In genomic region chr13:27921421-27921960, GRCh38 we compare ENCODE assay signal across 10 cellular contexts. TPM values are rescaled to one million over a fixed set of nuclear protein-coding genes. Genes with fewer than 3 reads are reported as not detected.
DNase-seq lines count a peak whose midpoint lies in the region; ATAC-seq, FAIRE-seq and TF ChIP-seq lines count a peak whose summit lies in the region.
"Had no signal": no experiment of that assay in that cellular context is flagged by ENCODE, and none has a peak within 500 bp of the region (broad histone marks: within the 10 kb centered on the region; RNA-seq: fewer than 3 reads in every experiment).

No MANE protein-coding gene starts in this region.

- no peak overlapping the region for H3K4me3 Mint-ChIP-seq in astrocyte (ENCODE audit: unreplicated experiment)
- H3K4me3 Mint-ChIP-seq in naive thymus-derived CD8-positive, alpha-beta T cell: peak overlapping the region in 5 of 10 donors; percentile 61 to 87 (median 81)

- FAIRE-seq in astrocyte (lab: Jason Lieb, UNC): no peak
- FAIRE-seq: G401.6 had no signal

- 2% methylated on average over 41 of the region's 41 CpGs for WGBS in right cardiac atrium

- H2AFZ ChIP-seq in astrocyte (ENCODE audit: low read depth, low read length): no peak overlapping the region

- intact Hi-C loops in right cardiac atrium (cut with DNase I): no loop called here

- H3K36me3 ChIP-seq in right atrium auricular region (no peaks in the 10 kb centered on the region), astrocyte (ENCODE audit: insufficient read depth, low read length) (no peaks in the 10 kb centered on the region)

- ATAC-seq in right cardiac atrium (no peak), GM21515 (IDR thresholded peaks at IDR 0.05; ENCODE audit: unreplicated experiment) (no peak), HG03457 (IDR thresholded peaks at IDR 0.05; ENCODE audit: unreplicated experiment) (no peak), HG03378 (IDR thresholded peaks at IDR 0.05; ENCODE audit: unreplicated experiment) (no peak)
- peak; percentile 25 to 51 for ATAC-seq in naive thymus-derived CD8-positive, alpha-beta T cell

- H3K4me1 ChIP-seq in right cardiac atrium (ENCODE audit: control insufficient read depth, insufficient read depth, low read length) (peaks cover 2% of the 10 kb centered on the region), right atrium auricular region (peaks cover 0 to 38% of the 10 kb centered on the region in 2 donors), astrocyte (ENCODE audit: insufficient read depth, low read length) (peaks cover 4% of the 10 kb centered on the region)

- TF ChIP-seq CTCF in right atrium auricular region (IDR thresholded peaks at IDR 0.05) (no peak), astrocyte (IDR thresholded peaks at IDR 0.05; ENCODE audit: insufficient read depth, low read depth, low read length) (no peak)

- H3K27me3 ChIP-seq in right cardiac atrium (ENCODE audit: control insufficient read depth, insufficient read depth) (no peaks in the 10 kb centered on the region), right atrium auricular region (peaks cover 62 to 82% of the 10 kb centered on the region in 2 donors), astrocyte (ENCODE audit: insufficient read depth, low read length) (peaks cover 93% of the 10 kb centered on the region)

- H3K4me3 ChIP-seq in right cardiac atrium (ENCODE audit: low read length) (peak overlapping the region; percentile 29), right atrium auricular region (peak overlapping the region in 1 of 2 donors; percentile 45), astrocyte (ENCODE audit: insufficient read depth, low read depth, low read length) (no peak overlapping the region)

- peak overlapping the region; percentile 67 for H3K4me2 ChIP-seq in astrocyte (ENCODE audit: low read length)

- no peak overlapping the region for H3K27ac ChIP-seq in right cardiac atrium (ENCODE audit: low read length)
- H3K27ac ChIP-seq in right atrium auricular region: no peak overlapping the region
- no peak overlapping the region for H3K27ac ChIP-seq in astrocyte (ENCODE audit: low read depth, low read length)

- peaks cover 22% of the 10 kb centered on the region for H3K9me3 Mint-ChIP-seq in astrocyte (ENCODE audit: unreplicated experiment)
- peaks cover 0 to 7% (median 0%) of the 10 kb centered on the region in 9 donors for H3K9me3 Mint-ChIP-seq in naive thymus-derived CD8-positive, alpha-beta T cell

- no peak overlapping the region for H3K9ac ChIP-seq in astrocyte (ENCODE audit: low read length)

- no peaks in the 10 kb centered on the region for H3K79me2 ChIP-seq in astrocyte (ENCODE audit: insufficient read depth, low read length)

- POLR2A ChIA-PET in naive thymus-derived CD8-positive, alpha-beta T cell (lab: Charles Lee): no interaction called here

- DNase-seq in right cardiac atrium: no peak
- DNase-seq in right atrium auricular region (ENCODE audit: low spot score): no peak
- DNase-seq in astrocyte (ENCODE audit: low read depth): no peak
- DNase-seq in naive thymus-derived CD8-positive, alpha-beta T cell: no peak
- DNase-seq in GOT3 (lab: John Stamatoyannopoulos, UW): no peak
- DNase-seq: NCI-H2029 had no signal

- H3K4me1 Mint-ChIP-seq in astrocyte (ENCODE audit: low read depth, unreplicated experiment): no peaks in the 10 kb centered on the region
- peaks cover 15 to 53% (median 40%) of the 10 kb centered on the region in 4 donors for H3K4me1 Mint-ChIP-seq in naive thymus-derived CD8-positive, alpha-beta T cell

- no peaks in the 10 kb centered on the region for H4K20me1 ChIP-seq in astrocyte (ENCODE audit: insufficient read depth, low read length)

- H3K27ac Mint-ChIP-seq in astrocyte (ENCODE audit: unreplicated experiment): no peak overlapping the region
- H3K27ac Mint-ChIP-seq in naive thymus-derived CD8-positive, alpha-beta T cell: no peak overlapping the region

- H3K9me3 ChIP-seq in right cardiac atrium (ENCODE audit: control insufficient read depth, low read length) (no peaks in the 10 kb centered on the region), right atrium auricular region (no peaks in the 10 kb centered on the region), astrocyte (ENCODE audit: insufficient read depth, low read depth, low read length) (no peaks in the 10 kb centered on the region)

- peaks cover 82% of the 10 kb centered on the region for H3K27me3 Mint-ChIP-seq in astrocyte (ENCODE audit: low read depth, unreplicated experiment)
- peaks cover 39 to 85% (median 63%) of the 10 kb centered on the region in 5 donors for H3K27me3 Mint-ChIP-seq in naive thymus-derived CD8-positive, alpha-beta T cell

- H3K36me3 Mint-ChIP-seq in astrocyte (ENCODE audit: low read depth, unreplicated experiment): no peaks in the 10 kb centered on the region
- peaks cover 0 to 2% (median 0%) of the 10 kb centered on the region in 3 donors for H3K36me3 Mint-ChIP-seq in naive thymus-derived CD8-positive, alpha-beta T cell

RNA-seq across cellular contexts. Expression of gene PDX1, which starts 1.7 kb away (rescaled TPM):
- not detected for total RNA-seq in right cardiac atrium
- not detected for polyA plus RNA-seq in right cardiac atrium
- total RNA-seq in right atrium auricular region: not detected
- total RNA-seq in astrocyte: not detected in 2 replicates
- total RNA-seq in naive thymus-derived CD8-positive, alpha-beta T cell: not detected
- polyA plus RNA-seq in naive thymus-derived CD8-positive, alpha-beta T cell: not detected

RNA-seq across cellular contexts. Expression of gene CDX2, which starts 47.6 kb away (rescaled TPM):
- total RNA-seq in right cardiac atrium (not detected), right atrium auricular region (not detected), astrocyte (not detected in 2 replicates)
- polyA plus RNA-seq in right cardiac atrium: not detected
- total RNA-seq in naive thymus-derived CD8-positive, alpha-beta T cell: not detected
- polyA plus RNA-seq in naive thymus-derived CD8-positive, alpha-beta T cell: not detected

Comparison
In these comparisons a context has a peak if more than half of its experiments do, and no peak if none do; other contexts are left out.
1. ATAC-seq: peak in naive thymus-derived CD8-positive, alpha-beta T cell (2 of 2); none in right cardiac atrium (0 of 2), GM21515 (single experiment), HG03457 (single experiment) and HG03378 (single experiment).